ENCODE assay signal across 1 cellular context in the genomic region with DNA sequence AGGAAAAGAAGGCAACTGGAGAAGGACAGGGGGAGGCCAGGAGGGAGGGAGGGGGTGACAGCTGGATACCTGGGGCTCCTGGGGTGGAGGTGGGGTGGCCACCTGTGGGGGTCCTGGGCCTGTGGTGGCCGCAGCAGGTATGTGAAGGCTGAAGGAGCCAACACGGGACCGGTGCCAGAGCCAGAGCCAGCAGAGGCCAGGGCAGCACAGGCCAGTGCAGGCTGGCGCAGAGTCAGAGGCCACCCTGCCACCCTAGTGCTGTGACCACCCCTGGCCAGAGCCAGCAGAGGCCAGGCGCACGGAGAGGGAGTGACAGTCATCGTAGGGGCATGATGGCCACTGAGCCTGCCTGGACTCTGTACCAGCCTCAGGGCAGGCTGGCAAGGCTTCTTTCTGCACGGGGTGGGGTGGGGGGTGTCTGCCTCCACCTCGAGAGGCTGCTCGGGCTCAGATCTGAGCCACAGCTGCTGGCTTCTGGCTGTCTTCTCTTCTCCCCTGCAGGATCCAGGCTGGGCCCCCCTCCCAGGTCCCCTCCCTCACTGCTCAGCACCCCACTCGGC.
TF ChIP-seq lines count a peak whose summit lies in the region.

No MANE protein-coding gene starts in this region.

TF ChIP-seq in HepG2, 621 proteins besides CTCF, POLR2A, EP300 and RAD21:
- TF ChIP-seq ZNF547 (CRISPR knock-in tag; IDR thresholded peaks at IDR 0.05), result no peak
- TF ChIP-seq, protein P1, sequence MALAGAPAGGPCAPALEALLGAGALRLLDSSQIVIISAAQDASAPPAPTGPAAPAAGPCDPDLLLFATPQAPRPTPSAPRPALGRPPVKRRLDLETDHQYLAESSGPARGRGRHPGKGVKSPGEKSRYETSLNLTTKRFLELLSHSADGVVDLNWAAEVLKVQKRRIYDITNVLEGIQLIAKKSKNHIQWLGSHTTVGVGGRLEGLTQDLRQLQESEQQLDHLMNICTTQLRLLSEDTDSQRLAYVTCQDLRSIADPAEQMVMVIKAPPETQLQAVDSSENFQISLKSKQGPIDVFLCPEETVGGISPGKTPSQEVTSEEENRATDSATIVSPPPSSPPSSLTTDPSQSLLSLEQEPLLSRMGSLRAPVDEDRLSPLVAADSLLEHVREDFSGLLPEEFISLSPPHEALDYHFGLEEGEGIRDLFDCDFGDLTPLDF (CRISPR knock-in tag; IDR thresholded peaks at IDR 0.05), result no peak
- no peak for TF ChIP-seq DMAP1 (CRISPR knock-in tag; IDR thresholded peaks at IDR 0.05)
- TF ChIP-seq, protein P2, sequence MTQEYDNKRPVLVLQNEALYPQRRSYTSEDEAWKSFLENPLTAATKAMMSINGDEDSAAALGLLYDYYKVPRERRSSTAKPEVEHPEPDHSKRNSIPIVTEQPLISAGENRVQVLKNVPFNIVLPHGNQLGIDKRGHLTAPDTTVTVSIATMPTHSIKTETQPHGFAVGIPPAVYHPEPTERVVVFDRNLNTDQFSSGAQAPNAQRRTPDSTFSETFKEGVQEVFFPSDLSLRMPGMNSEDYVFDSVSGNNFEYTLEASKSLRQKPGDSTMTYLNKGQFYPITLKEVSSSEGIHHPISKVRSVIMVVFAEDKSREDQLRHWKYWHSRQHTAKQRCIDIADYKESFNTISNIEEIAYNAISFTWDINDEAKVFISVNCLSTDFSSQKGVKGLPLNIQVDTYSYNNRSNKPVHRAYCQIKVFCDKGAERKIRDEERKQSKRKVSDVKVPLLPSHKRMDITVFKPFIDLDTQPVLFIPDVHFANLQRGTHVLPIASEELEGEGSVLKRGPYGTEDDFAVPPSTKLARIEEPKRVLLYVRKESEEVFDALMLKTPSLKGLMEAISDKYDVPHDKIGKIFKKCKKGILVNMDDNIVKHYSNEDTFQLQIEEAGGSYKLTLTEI (CRISPR knock-in tag; conservative IDR thresholded peaks at IDR 0.05), result no peak
- TF ChIP-seq RCOR2 (CRISPR knock-in tag; IDR thresholded peaks at IDR 0.05), result no peak
- TF ChIP-seq, protein P3, sequence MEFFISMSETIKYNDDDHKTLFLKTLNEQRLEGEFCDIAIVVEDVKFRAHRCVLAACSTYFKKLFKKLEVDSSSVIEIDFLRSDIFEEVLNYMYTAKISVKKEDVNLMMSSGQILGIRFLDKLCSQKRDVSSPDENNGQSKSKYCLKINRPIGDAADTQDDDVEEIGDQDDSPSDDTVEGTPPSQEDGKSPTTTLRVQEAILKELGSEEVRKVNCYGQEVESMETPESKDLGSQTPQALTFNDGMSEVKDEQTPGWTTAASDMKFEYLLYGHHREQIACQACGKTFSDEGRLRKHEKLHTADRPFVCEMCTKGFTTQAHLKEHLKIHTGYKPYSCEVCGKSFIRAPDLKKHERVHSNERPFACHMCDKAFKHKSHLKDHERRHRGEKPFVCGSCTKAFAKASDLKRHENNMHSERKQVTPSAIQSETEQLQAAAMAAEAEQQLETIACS (CRISPR knock-in tag; IDR thresholded peaks at IDR 0.05), result no peak
- no peak for TF ChIP-seq HIVEP1 (CRISPR knock-in tag; IDR thresholded peaks at IDR 0.05)
- TF ChIP-seq HOXA7 (CRISPR knock-in tag; IDR thresholded peaks at IDR 0.05), result no peak
- TF ChIP-seq HOXD1 (CRISPR knock-in tag; IDR thresholded peaks at IDR 0.05), result no peak
- TF ChIP-seq ZSCAN29 (CRISPR knock-in tag; conservative IDR thresholded peaks at IDR 0.05), result no peak
- TF ChIP-seq ZNF703 (CRISPR knock-in tag; IDR thresholded peaks at IDR 0.05; ENCODE audit: borderline replicate concordance), result no peak
- TF ChIP-seq, protein P4, sequence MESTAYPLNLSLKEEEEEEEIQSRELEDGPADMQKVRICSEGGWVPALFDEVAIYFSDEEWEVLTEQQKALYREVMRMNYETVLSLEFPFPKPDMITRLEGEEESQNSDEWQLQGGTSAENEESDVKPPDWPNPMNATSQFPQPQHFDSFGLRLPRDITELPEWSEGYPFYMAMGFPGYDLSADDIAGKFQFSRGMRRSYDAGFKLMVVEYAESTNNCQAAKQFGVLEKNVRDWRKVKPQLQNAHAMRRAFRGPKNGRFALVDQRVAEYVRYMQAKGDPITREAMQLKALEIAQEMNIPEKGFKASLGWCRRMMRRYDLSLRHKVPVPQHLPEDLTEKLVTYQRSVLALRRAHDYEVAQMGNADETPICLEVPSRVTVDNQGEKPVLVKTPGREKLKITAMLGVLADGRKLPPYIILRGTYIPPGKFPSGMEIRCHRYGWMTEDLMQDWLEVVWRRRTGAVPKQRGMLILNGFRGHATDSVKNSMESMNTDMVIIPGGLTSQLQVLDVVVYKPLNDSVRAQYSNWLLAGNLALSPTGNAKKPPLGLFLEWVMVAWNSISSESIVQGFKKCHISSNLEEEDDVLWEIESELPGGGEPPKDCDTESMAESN (CRISPR knock-in tag; conservative IDR thresholded peaks at IDR 0.05), result no peak
- TF ChIP-seq MAFK (conservative IDR thresholded peaks at IDR 0.05 in 1 of 2, IDR thresholded peaks at IDR 0.05 in 1 of 2; ENCODE audit: low read length in 2 of 2), result no peak
- TF ChIP-seq, protein P5, sequence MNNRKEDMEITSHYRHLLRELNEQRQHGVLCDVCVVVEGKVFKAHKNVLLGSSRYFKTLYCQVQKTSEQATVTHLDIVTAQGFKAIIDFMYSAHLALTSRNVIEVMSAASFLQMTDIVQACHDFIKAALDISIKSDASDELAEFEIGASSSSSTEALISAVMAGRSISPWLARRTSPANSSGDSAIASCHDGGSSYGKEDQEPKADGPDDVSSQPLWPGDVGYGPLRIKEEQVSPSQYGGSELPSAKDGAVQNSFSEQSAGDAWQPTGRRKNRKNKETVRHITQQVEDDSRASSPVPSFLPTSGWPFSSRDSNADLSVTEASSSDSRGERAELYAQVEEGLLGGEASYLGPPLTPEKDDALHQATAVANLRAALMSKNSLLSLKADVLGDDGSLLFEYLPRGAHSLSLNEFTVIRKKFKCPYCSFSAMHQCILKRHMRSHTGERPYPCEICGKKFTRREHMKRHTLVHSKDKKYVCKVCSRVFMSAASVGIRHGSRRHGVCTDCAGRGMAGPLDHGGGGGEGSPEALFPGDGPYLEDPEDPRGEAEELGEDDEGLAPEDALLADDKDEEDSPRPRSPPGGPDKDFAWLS (CRISPR knock-in tag; IDR thresholded peaks at IDR 0.05; ENCODE audit: borderline replicate concordance), result no peak
- no peak for TF ChIP-seq ZSCAN9 (CRISPR knock-in tag; IDR thresholded peaks at IDR 0.05; ENCODE audit: borderline replicate concordance)
- no peak for TF ChIP-seq FOXK1 (CRISPR knock-in tag; IDR thresholded peaks at IDR 0.05; ENCODE audit: borderline replicate concordance, low read depth)
